8 cellular contexts compared by ENCODE assay signal in genomic region chr11:58575377-58576020, GRCh38. TPM values are rescaled to one million over a fixed set of nuclear protein-coding genes. Genes with fewer than 3 reads are reported as not detected.
DNase-seq lines count a peak whose midpoint lies in the region; ATAC-seq, FAIRE-seq and TF ChIP-seq lines count a peak whose summit lies in the region.

TSS of gene LPXN (minus strand) at chr11:58575856. CDS start at chr11:58575772, 84 bp downstream.

- no peaks in the 10 kb centered on the region for H3K27me3 ChIP-seq in Peyer's patch
- no peaks in the 10 kb centered on the region for H3K27me3 ChIP-seq in keratinocyte (ENCODE audit: control insufficient read depth, extremely low read depth, insufficient read depth, low read length)
- no peaks in the 10 kb centered on the region for H3K27me3 ChIP-seq in BE2C

- H4K20me1 ChIP-seq in keratinocyte (ENCODE audit: control insufficient read depth, extremely low read depth, insufficient read depth, low read length), result no peaks in the 10 kb centered on the region

- H3K9ac ChIP-seq in keratinocyte (ENCODE audit: control insufficient read depth, extremely low read depth, insufficient read depth, low read length), result peak within 1 kb of the TSS; percentile 100

- no peak for ATAC-seq in GM19328 (IDR thresholded peaks at IDR 0.05; ENCODE audit: unreplicated experiment)

- H3K4me2 ChIP-seq in keratinocyte (ENCODE audit: control insufficient read depth, extremely low read depth, insufficient read depth, low read depth, low read length), result peak within 1 kb of the TSS; percentile 97

- no peak within 1 kb of the TSS for H2AFZ ChIP-seq in keratinocyte (ENCODE audit: control insufficient read depth, low read length)

- H3K9me3 ChIP-seq in Peyer's patch, result no peaks in the 10 kb centered on the region
- H3K9me3 ChIP-seq in keratinocyte (ENCODE audit: control insufficient read depth, low read depth, low read length), result no peaks in the 10 kb centered on the region
- H3K9me3 ChIP-seq in BE2C, result no peaks in the 10 kb centered on the region

- peak in 2 of 3 donors; percentile 85 to 86 for DNase-seq in Peyer's patch
- peak; percentile 62 for DNase-seq in activated naive CD4-positive, alpha-beta T cell treated with anti-CD3 and anti-CD28 coated beads, Interleukin-2, amount 10 ng/mL, durations not matched to agents 7 days and 5 days
- peak; percentile 57 for DNase-seq in keratinocyte (ENCODE audit: low read depth, low spot score)
- peak; percentile 12 to 18 for DNase-seq in stimulated activated CD8-positive, alpha-beta memory T cell treated with anti-CD3 and anti-CD28 coated beads, Interleukin-7, amount 100 ng/mL, for 1 hour (ENCODE audit: low read depth in 2 of 2)
- no peak for DNase-seq in BE2C
- no peak for DNase-seq in OCI-M2 (lab: John Stamatoyannopoulos, UW; ENCODE audit: unreplicated experiment)

- CTCF ChIA-PET in activated naive CD4-positive, alpha-beta T cell treated with anti-CD3 and anti-CD28 coated beads, Interleukin-2, amount 10 ng/mL, durations not matched to agents 7 days and 5 days (lab: Charles Lee), result interaction anchor here (0.5 to 3.2 kb wide), 7 partner anchors 8 to 213 kb away, joined by 3 to 24 read pairs (median 15); no protein-coding TSS in a partner anchor

- H3K9me3 Mint-ChIP-seq in activated naive CD4-positive, alpha-beta T cell treated with anti-CD3 and anti-CD28 coated beads, Interleukin-2, amount 10 ng/mL, durations not matched to agents 7 days and 5 days, result no peaks in the 10 kb centered on the region

- no peaks in the 10 kb centered on the region for H3K36me3 ChIP-seq in Peyer's patch
- H3K36me3 ChIP-seq in keratinocyte (ENCODE audit: control insufficient read depth in 2 of 2, extremely low read depth in 1 of 2, insufficient read depth in 2 of 2, low read length in 2 of 2), result peaks cover 0 to 3% of the 10 kb centered on the region in 2 experiments
- H3K36me3 ChIP-seq in BE2C, result peaks cover 3% of the 10 kb centered on the region; the same call in 1 of the 2 replicates

- H3K27ac ChIP-seq in Peyer's patch (peak within 1 kb of the TSS; percentile 98 to 100 (median 100)), keratinocyte (ENCODE audit: control insufficient read depth, insufficient read depth, low read length) (peak within 1 kb of the TSS; percentile 100)

- peaks cover 0 to 35% (median 15%) of the 10 kb centered on the region in 4 donors for H3K4me1 ChIP-seq in Peyer's patch
- H3K4me1 ChIP-seq in keratinocyte (ENCODE audit: control insufficient read depth, extremely low read depth, insufficient read depth, low read length), result peaks cover 46% of the 10 kb centered on the region
- H3K4me1 ChIP-seq in BE2C, result no peaks in the 10 kb centered on the region

- peaks cover 4% of the 10 kb centered on the region for H3K27me3 Mint-ChIP-seq in activated naive CD4-positive, alpha-beta T cell treated with anti-CD3 and anti-CD28 coated beads, Interleukin-2, amount 10 ng/mL, durations not matched to agents 7 days and 5 days

- H3K4me3 ChIP-seq in GM12875 (ENCODE audit: low read depth, low read length) (peak within 1 kb of the TSS; percentile 65), Peyer's patch (peak within 1 kb of the TSS; percentile 44 to 93 (median 90)), keratinocyte (ENCODE audit: control insufficient read depth in 2 of 3, extremely low read depth in 1 of 3, insufficient read depth in 2 of 3, low read depth in 1 of 3, low read length in 3 of 3) (peak within 1 kb of the TSS; percentile 38 to 60 (median 44)), BE2C (ENCODE audit: low read depth, low read length) (no peak within 1 kb of the TSS)

- dilution Hi-C loops in keratinocyte (cut with MboI; ENCODE audit: extremely low pct_ligation_motif_present, low sequenced_read_pairs), result no loop called here

- peaks cover 26% of the 10 kb centered on the region for H3K36me3 Mint-ChIP-seq in activated naive CD4-positive, alpha-beta T cell treated with anti-CD3 and anti-CD28 coated beads, Interleukin-2, amount 10 ng/mL, durations not matched to agents 7 days and 5 days

- no peak for TF ChIP-seq CTCF in GM12875 (IDR thresholded peaks at IDR 0.05; ENCODE audit: borderline replicate concordance, insufficient read depth, low read depth, low read length)
- TF ChIP-seq CTCF in Peyer's patch (IDR thresholded peaks at IDR 0.05), result no peak
- TF ChIP-seq CTCF in keratinocyte (optimal IDR thresholded peaks at IDR 0.05 in 1 of 3, IDR thresholded peaks at IDR 0.05 in 1 of 3, conservative IDR thresholded peaks at IDR 0.05 in 1 of 3; ENCODE audit: extremely low read depth in 1 of 3, insufficient read depth in 2 of 3, low read length in 3 of 3), result no peak
- TF ChIP-seq CTCF in BE2C (IDR thresholded peaks at IDR 0.05; ENCODE audit: low read depth, low read length), result no peak

- H3K79me2 ChIP-seq in keratinocyte (ENCODE audit: control insufficient read depth, insufficient read depth, low read length), result peaks cover 29% of the 10 kb centered on the region

- peak within 1 kb of the TSS; percentile 86 for H3K4me3 Mint-ChIP-seq in activated naive CD4-positive, alpha-beta T cell treated with anti-CD3 and anti-CD28 coated beads, Interleukin-2, amount 10 ng/mL, durations not matched to agents 7 days and 5 days

- no peaks in the 10 kb centered on the region for H3K9me1 ChIP-seq in keratinocyte (ENCODE audit: control insufficient read depth, extremely low read depth, insufficient read depth, low read length)

- H3K4me1 Mint-ChIP-seq in activated naive CD4-positive, alpha-beta T cell treated with anti-CD3 and anti-CD28 coated beads, Interleukin-2, amount 10 ng/mL, durations not matched to agents 7 days and 5 days, result peaks cover 57% of the 10 kb centered on the region

- peak within 1 kb of the TSS; percentile 100 for H3K27ac Mint-ChIP-seq in activated naive CD4-positive, alpha-beta T cell treated with anti-CD3 and anti-CD28 coated beads, Interleukin-2, amount 10 ng/mL, durations not matched to agents 7 days and 5 days

- TF ChIP-seq POLR2A in Peyer's patch (IDR thresholded peaks at IDR 0.05), result peak in 1 of 2 donors; percentile 29

- FAIRE-seq in keratinocyte (lab: Jason Lieb, UNC), result peak; percentile 77

RNA-seq across cellular contexts. Expression of gene LPXN, which starts in this region (rescaled TPM):
- total RNA-seq in Peyer's patch, result 10 to 100 TPM; 12.3 to 66.0 (median 18.2) TPM
- 83.9 to 147 TPM (median 92.5 TPM) in 3 replicates for polyA plus RNA-seq in keratinocyte
- 0.85 TPM for polyA plus RNA-seq in keratinocyte (2011; ENCODE audit: low read depth)
- 94.2 and 142 TPM in 2 replicates for polyA plus RNA-seq in keratinocyte (2011; cell fraction: cytosol; rRNA removed)
- 74.5 and 80.4 TPM in 2 replicates for polyA plus RNA-seq in keratinocyte (2011; cell fraction: nucleus; rRNA removed)
- 4.0 and 94.1 TPM in 2 replicates for polyA plus RNA-seq in keratinocyte (2012; ENCODE audit: low replicate concordance)
- polyA minus RNA-seq in keratinocyte, result 85.8 to 114 TPM (median 103 TPM) in 3 replicates
- 44.7 TPM for polyA minus RNA-seq in keratinocyte (2011; cell fraction: cytosol; rRNA and poly(A)+ RNA removed)
- 32.9 and 63.1 TPM in 2 replicates for polyA minus RNA-seq in keratinocyte (2011; cell fraction: nucleus; rRNA and poly(A)+ RNA removed)
- polyA plus RNA-seq in BE2C (2012; ENCODE audit: insufficient read depth, insufficient read length, low read depth), result 2.9 TPM

Comparison
In these comparisons a context has a peak if more than half of its experiments do, and no peak if none do; other contexts are left out.
1. DNase-seq: peak in Peyer's patch (2 of 3), activated naive CD4-positive, alpha-beta T cell treated with anti-CD3 and anti-CD28 coated beads, Interleukin-2, amount 10 ng/mL, durations not matched to agents 7 days and 5 days (single experiment), keratinocyte (single experiment) and stimulated activated CD8-positive, alpha-beta memory T cell treated with anti-CD3 and anti-CD28 coated beads, Interleukin-7, amount 100 ng/mL, for 1 hour (2 of 2); none in BE2C (single experiment) and OCI-M2 (single experiment).